ENCODE assay signal across 1 cellular context in genomic region chr14:88078525-88078924, GRCh38.
TF ChIP-seq lines count a peak whose summit lies in the region.

No MANE protein-coding gene starts in this region.

TF ChIP-seq in H1, 55 proteins besides CTCF, POLR2A, EP300 and RAD21 (continued from another document):
- TF ChIP-seq CHD7 (IDR thresholded peaks at IDR 0.05; ENCODE audit: insufficient replicate concordance, low read length) (no peak), NRF1 (IDR thresholded peaks at IDR 0.05; ENCODE audit: low read depth, low read length) (no peak), JUND (IDR thresholded peaks at IDR 0.05; ENCODE audit: low read length) (no peak), MAFK (IDR thresholded peaks at IDR 0.05; ENCODE audit: low read depth, low read length) (no peak), SRF (IDR thresholded peaks at IDR 0.05; ENCODE audit: low read depth, low read length) (no peak), USF2 (IDR thresholded peaks at IDR 0.05; ENCODE audit: low read length) (no peak), TBP (IDR thresholded peaks at IDR 0.05; ENCODE audit: low read depth, low read length) (no peak), CREB1 (IDR thresholded peaks at IDR 0.05) (no peak), JUN (IDR thresholded peaks at IDR 0.05; ENCODE audit: low read depth, low read length) (no peak), POLR2AphosphoS5 (IDR thresholded peaks at IDR 0.05; ENCODE audit: low read depth, low read length) (no peak), GABPA (IDR thresholded peaks at IDR 0.05; ENCODE audit: borderline replicate concordance, insufficient read depth, low read length) (no peak), RFX5 (IDR thresholded peaks at IDR 0.05; ENCODE audit: borderline replicate concordance, low read depth, low read length) (no peak), CEBPB (IDR thresholded peaks at IDR 0.05; ENCODE audit: low read depth, low read length) (no peak), KDM4A (IDR thresholded peaks at IDR 0.05; ENCODE audit: low read depth, low read length, severe bottlenecking) (no peak)
